8 cellular contexts compared by ENCODE assay signal in the genomic region with DNA sequence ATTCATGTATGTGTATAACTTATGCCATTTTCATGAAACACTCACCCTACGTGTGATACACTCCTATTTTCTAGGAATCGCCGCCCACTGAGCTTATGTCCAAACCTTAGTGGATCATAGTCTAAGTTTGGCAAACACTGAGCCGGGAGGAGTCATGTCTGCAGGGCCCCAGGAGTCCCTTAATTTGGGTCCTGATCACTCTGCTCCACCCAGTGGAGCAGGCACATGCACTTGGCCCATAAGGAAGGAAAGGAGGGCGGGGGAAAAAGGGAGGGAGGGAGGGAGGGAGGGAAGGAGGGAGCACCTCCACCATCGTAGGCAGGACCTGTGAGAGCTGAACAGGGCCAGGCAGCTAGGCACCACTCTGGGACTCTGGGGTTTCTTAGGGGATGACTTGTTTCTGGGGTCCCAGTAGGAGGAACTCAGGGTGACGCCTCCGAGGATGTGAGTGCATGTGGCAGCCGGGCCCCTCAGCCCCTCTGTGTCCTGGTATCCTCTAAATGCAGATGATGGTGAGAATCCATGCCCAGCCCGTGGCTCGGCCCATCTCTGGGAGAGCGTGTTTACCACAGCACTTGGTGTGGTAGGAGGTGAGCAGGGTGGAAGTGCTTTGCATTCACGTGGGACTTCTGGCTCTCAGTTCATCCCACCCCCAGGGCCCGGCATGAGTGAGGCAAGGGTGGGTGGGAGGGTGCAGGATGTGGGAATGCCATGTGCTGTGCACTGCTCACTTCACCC.
A peak's percentile ranks its signal among the peaks of the same experiment; 100 is the strongest.
DNase-seq lines count a peak whose midpoint lies in the region; ATAC-seq and TF ChIP-seq lines count a peak whose summit lies in the region.

No MANE protein-coding gene starts in this region.

- H3K4me1 ChIP-seq in DOHH2 (ENCODE audit: control insufficient read depth, low read length) (peaks cover 75% of the 10 kb centered on the region), Peyer's patch (peaks cover 0 to 37% (median 30%) of the 10 kb centered on the region in 4 donors), gastrocnemius medialis (peaks cover 14 to 17% of the 10 kb centered on the region in 2 donors)

- H3K27ac Mint-ChIP-seq in endothelial cell (ENCODE audit: unreplicated experiment) = no peak overlapping the region

- in situ Hi-C loops in gastrocnemius medialis (cut with MboI; ENCODE audit: low sequenced_read_pairs in 4 of 4) = loop anchor here in 3 of 4 donors (10.0 to 25.0 kb wide), 4 partner anchors 71 to 224 kb away; no protein-coding TSS in a partner anchor

- H3F3A ChIP-seq in DOHH2 (ENCODE audit: control insufficient read depth, insufficient read depth) = peaks cover 12% of the 10 kb centered on the region

- H4K20me1 ChIP-seq in DOHH2 (ENCODE audit: control insufficient read depth, insufficient read depth, low read depth, low read length) = no peaks in the 10 kb centered on the region

- peak overlapping the region; percentile 96 for H3K27ac ChIP-seq in DOHH2 (ENCODE audit: low read depth, low read length)
- peak overlapping the region; percentile 85 to 94 (median 89) for H3K27ac ChIP-seq in Peyer's patch
- peak overlapping the region; percentile 58 to 69 (median 64) for H3K27ac ChIP-seq in gastrocnemius medialis
- no peak overlapping the region for H3K27ac ChIP-seq in substantia nigra (ENCODE audit: low read depth, low read length, poor library complexity, severe bottlenecking)

- no peak for TF ChIP-seq POLR2A in Peyer's patch (IDR thresholded peaks at IDR 0.05)
- no peak for TF ChIP-seq POLR2A in gastrocnemius medialis (IDR thresholded peaks at IDR 0.05)

- H3K4me3 ChIP-seq in DOHH2 (ENCODE audit: low read length) (peak overlapping the region; percentile 74), Peyer's patch (no peak overlapping the region), gastrocnemius medialis (no peak overlapping the region)

- peak overlapping the region; percentile 98 for H3K4me2 ChIP-seq in DOHH2 (ENCODE audit: low read length)

- no peak for TF ChIP-seq CTCF in DOHH2 (IDR thresholded peaks at IDR 0.05; ENCODE audit: low read depth, low read length, poor library complexity, severe bottlenecking)
- no peak for TF ChIP-seq CTCF in Peyer's patch (IDR thresholded peaks at IDR 0.05)
- no peak for TF ChIP-seq CTCF in endothelial cell (IDR thresholded peaks at IDR 0.05; ENCODE audit: unreplicated experiment)
- TF ChIP-seq CTCF in gastrocnemius medialis (IDR thresholded peaks at IDR 0.05 in 4 of 5, conservative IDR thresholded peaks at IDR 0.05 in 1 of 5) = no peak

- H3K9me3 ChIP-seq in DOHH2 (ENCODE audit: control insufficient read depth, insufficient read depth, low read length) (no peaks in the 10 kb centered on the region), Peyer's patch (no peaks in the 10 kb centered on the region), gastrocnemius medialis (no peaks in the 10 kb centered on the region)

- H3K79me2 ChIP-seq in DOHH2 (ENCODE audit: control insufficient read depth, low read length) = no peaks in the 10 kb centered on the region

- DNase-seq in Peyer's patch = peak in 2 of 3 donors; percentile 63 to 69
- DNase-seq in endothelial cell (ENCODE audit: low spot score) = no peak
- DNase-seq in gastrocnemius medialis = peak in 1 of 2 donors; percentile 54
- DNase-seq in NCI-H524 (lab: John Stamatoyannopoulos, UW) = no peak
- no peak for DNase-seq in SKM-1 (lab: John Stamatoyannopoulos, UW; ENCODE audit: unreplicated experiment)
- no peak for DNase-seq in substantia nigra (lab: John Stamatoyannopoulos, UW)
- DNase-seq in Ammon's horn (ENCODE audit: low spot score) = no peak

- no peaks in the 10 kb centered on the region for H3K9me3 Mint-ChIP-seq in endothelial cell (ENCODE audit: unreplicated experiment)

- H3K27me3 Mint-ChIP-seq in endothelial cell (ENCODE audit: unreplicated experiment) = peaks cover 7% of the 10 kb centered on the region

- H3K4me1 Mint-ChIP-seq in endothelial cell (ENCODE audit: unreplicated experiment) = peaks cover 24% of the 10 kb centered on the region

- no peaks in the 10 kb centered on the region for H3K36me3 ChIP-seq in DOHH2 (ENCODE audit: control insufficient read depth, low read length)
- H3K36me3 ChIP-seq in Peyer's patch = no peaks in the 10 kb centered on the region
- no peaks in the 10 kb centered on the region for H3K36me3 ChIP-seq in gastrocnemius medialis

- ATAC-seq in gastrocnemius medialis = peak in 1 of 2 donors; percentile 34

- peak overlapping the region; percentile 50 for H3K4me3 Mint-ChIP-seq in endothelial cell (ENCODE audit: unreplicated experiment)

- no peaks in the 10 kb centered on the region for H3K27me3 ChIP-seq in DOHH2 (ENCODE audit: control insufficient read depth, low read length)
- no peaks in the 10 kb centered on the region for H3K27me3 ChIP-seq in Peyer's patch
- H3K27me3 ChIP-seq in gastrocnemius medialis = no peaks in the 10 kb centered on the region

- no peaks in the 10 kb centered on the region for H3K9me2 ChIP-seq in DOHH2 (replicated peaks; ENCODE audit: control insufficient read depth, low read length)

- intact Hi-C loops in gastrocnemius medialis (cut with DNase I; ENCODE audit: low total_unique reads) = loop anchor here (1.0 to 2.0 kb wide), 4 partner anchors 39 to 221 kb away; partner anchors contain the start of gene KLF13

- no peaks in the 10 kb centered on the region for H3K36me3 Mint-ChIP-seq in endothelial cell (ENCODE audit: low read depth, unreplicated experiment)

Comparison
In these comparisons a context has a peak if more than half of its experiments do, and no peak if none do; other contexts are left out.
1. DNase-seq: peak in Peyer's patch (2 of 3); none in endothelial cell (single experiment), NCI-H524 (0 of 2), SKM-1 (single experiment), substantia nigra (0 of 49) and Ammon's horn (single experiment).